ENCODE assay signal across 16 cellular contexts in genomic region chr12:7091171-7091570, GRCh38. TPM values are rescaled to one million over a fixed set of nuclear protein-coding genes. Genes with fewer than 3 reads are reported as not detected.
DNase-seq lines count a peak whose midpoint lies in the region; ATAC-seq and TF ChIP-seq lines count a peak whose summit lies in the region.
"Had no signal": no experiment of that assay in that cellular context is flagged by ENCODE, and none has a peak within 500 bp of the region (broad histone marks: within the 10 kb centered on the region; RNA-seq: fewer than 3 reads in every experiment).

No MANE protein-coding gene starts in this region.

- WGBS in gastroesophageal sphincter (ENCODE audit: low coverage in 1 of 2), 2 donors, result no CpG with 5 or more reads among the region's 7 CpGs
- 76% methylated on average over 7 of the region's 7 CpGs for WGBS in prostate gland

- H3K4me1 ChIP-seq in gastroesophageal sphincter (peaks cover 3 to 57% (median 19%) of the 10 kb centered on the region in 3 donors), prostate gland (replicated peaks) (no peaks in the 10 kb centered on the region)

- intact Hi-C loops in natural killer cell (cut with micrococcal nuclease), result loop anchor here (5.0 kb wide), 1 partner anchor 74 kb away; the partner anchor contains the start of gene LPCAT3
- intact Hi-C loops in prostate gland (cut with DNase I), result no loop called here

- H3K27ac ChIP-seq in gastroesophageal sphincter (peak overlapping the region; percentile 81 to 91 (median 85)), prostate gland (peak overlapping the region; percentile 66 to 77)
- H3K27ac ChIP-seq: SK-N-MC had no signal

- H3K4me3 Mint-ChIP-seq in natural killer cell treated with Interleukin-12 subunit alpha and Interleukin-12 subunit beta and Interleukin-15 and Interleukin-18, amount 100 ng/mL, for 72 hours, result peak overlapping the region; percentile 15
- no peak overlapping the region for H3K4me3 Mint-ChIP-seq in natural killer cell

- TF ChIP-seq POLR2A in gastroesophageal sphincter (IDR thresholded peaks at IDR 0.05) (no peak), prostate gland (IDR thresholded peaks at IDR 0.05) (no peak)

- TF ChIP-seq CTCF in natural killer cell (IDR thresholded peaks at IDR 0.05) (no peak), gastroesophageal sphincter (IDR thresholded peaks at IDR 0.05) (no peak), prostate gland (IDR thresholded peaks at IDR 0.05) (no peak)

- DNase-seq in natural killer cell treated with Interleukin-12 subunit alpha and Interleukin-12 subunit beta and Interleukin-15 and Interleukin-18, amount 100 ng/mL, for 72 hours (ENCODE audit: low spot score), result no peak
- DNase-seq in natural killer cell (no peak), prostate gland (ENCODE audit: low spot score) (no peak), UCSD-AML1 (lab: John Stamatoyannopoulos, UW; ENCODE audit: unreplicated experiment) (no peak)
- DNase-seq: activated CD4-positive, CD25-positive, alpha-beta regulatory T cell treated with anti-CD3 and anti-CD28 coated beads, Interleukin-2, amount 50 U/mL, for 72 hours; GDM1; NCI-H1436; NCI-H69; stimulated activated naive B cell treated with anti-CD40 and anti-IgM and Interleukin-4, amounts not matched to agents 10 μg/mL and 1 μg/mL and 100 μg/mL, for 72 hours had no signal

- no peaks in the 10 kb centered on the region for H3K27me3 Mint-ChIP-seq in natural killer cell treated with Interleukin-12 subunit alpha and Interleukin-12 subunit beta and Interleukin-15 and Interleukin-18, amount 100 ng/mL, for 72 hours
- H3K27me3 Mint-ChIP-seq in natural killer cell (ENCODE audit: low read depth in 2 of 2), result no peaks in the 10 kb centered on the region

- peak overlapping the region; percentile 59 to 63 for H3K4me3 ChIP-seq in gastroesophageal sphincter
- peak overlapping the region; percentile 21 to 32 for H3K4me3 ChIP-seq in prostate gland

- no peak overlapping the region for H3K27ac Mint-ChIP-seq in natural killer cell treated with Interleukin-12 subunit alpha and Interleukin-12 subunit beta and Interleukin-15 and Interleukin-18, amount 100 ng/mL, for 72 hours
- H3K27ac Mint-ChIP-seq in natural killer cell, result peak overlapping the region in 1 of 2 donors; percentile 79

- H3K9me3 Mint-ChIP-seq in natural killer cell treated with Interleukin-12 subunit alpha and Interleukin-12 subunit beta and Interleukin-15 and Interleukin-18, amount 100 ng/mL, for 72 hours, result no peaks in the 10 kb centered on the region
- H3K9me3 Mint-ChIP-seq in natural killer cell, result no peaks in the 10 kb centered on the region
- H3K9me3 Mint-ChIP-seq: stimulated activated naive B cell treated with anti-CD40 and anti-IgM and Interleukin-4, amounts not matched to agents 10 μg/mL and 1 μg/mL and 100 μg/mL, for 72 hours had no signal

- no peak for TF ChIP-seq EP300 in gastroesophageal sphincter (IDR thresholded peaks at IDR 0.05)

- H3K36me3 ChIP-seq in gastroesophageal sphincter, result peaks cover 0 to 40% of the 10 kb centered on the region in 2 donors
- peaks cover 0 to 7% of the 10 kb centered on the region in 2 donors for H3K36me3 ChIP-seq in prostate gland

- no peak for ATAC-seq in natural killer cell treated with Interleukin-12 subunit alpha and Interleukin-12 subunit beta and Interleukin-15 and Interleukin-18, amount 100 ng/mL, for 72 hours
- no peak for ATAC-seq in natural killer cell
- ATAC-seq in gastroesophageal sphincter, result no peak
- no peak for ATAC-seq in GM21825 (IDR thresholded peaks at IDR 0.05; ENCODE audit: unreplicated experiment)
- ATAC-seq in GM21528 (IDR thresholded peaks at IDR 0.05; ENCODE audit: low FRiP score, unreplicated experiment), result no peak
- no peak for ATAC-seq in GM18517 (IDR thresholded peaks at IDR 0.05; ENCODE audit: unreplicated experiment)
- ATAC-seq: stimulated activated naive B cell treated with anti-CD40 and anti-IgM and Interleukin-4, amounts not matched to agents 10 μg/mL and 1 μg/mL and 100 μg/mL, for 72 hours had no signal

- peaks cover 5% of the 10 kb centered on the region in 2 donors for H3K4me1 Mint-ChIP-seq in natural killer cell treated with Interleukin-12 subunit alpha and Interleukin-12 subunit beta and Interleukin-15 and Interleukin-18, amount 100 ng/mL, for 72 hours (ENCODE audit: low read depth in 2 of 2)
- peaks cover 0 to 22% of the 10 kb centered on the region in 2 donors for H3K4me1 Mint-ChIP-seq in natural killer cell

- H3K36me3 Mint-ChIP-seq in natural killer cell treated with Interleukin-12 subunit alpha and Interleukin-12 subunit beta and Interleukin-15 and Interleukin-18, amount 100 ng/mL, for 72 hours, result no peaks in the 10 kb centered on the region
- H3K36me3 Mint-ChIP-seq in natural killer cell, result no peaks in the 10 kb centered on the region
- H3K36me3 Mint-ChIP-seq: CD14-positive monocyte; stimulated activated naive B cell treated with anti-CD40 and anti-IgM and Interleukin-4, amounts not matched to agents 10 μg/mL and 1 μg/mL and 100 μg/mL, for 72 hours had no signal

- H3K27me3 ChIP-seq in gastroesophageal sphincter (no peaks in the 10 kb centered on the region), prostate gland (replicated peaks; ENCODE audit: insufficient read depth) (no peaks in the 10 kb centered on the region)

- H3K9me3 ChIP-seq in gastroesophageal sphincter (no peaks in the 10 kb centered on the region), prostate gland (no peaks in the 10 kb centered on the region)

RNA-seq across cellular contexts. Expression of gene C1R, which starts 1.1 kb away (rescaled TPM):
- total RNA-seq in natural killer cell treated with Interleukin-12 subunit alpha and Interleukin-12 subunit beta and Interleukin-15 and Interleukin-18, amount 100 ng/mL, for 72 hours, result 1 to 10 TPM; 1.6 to 1.7 TPM
- total RNA-seq in natural killer cell (1 to 10 TPM; 6.4 to 7.8 (median 6.6) TPM), gastroesophageal sphincter (100 to 1,000 TPM; 330 to 846 (median 620) TPM), prostate gland (100 to 1,000 TPM; 104 to 261 TPM)

RNA-seq across cellular contexts. Expression of gene C1RL, which starts 17.8 kb away (rescaled TPM):
- total RNA-seq in natural killer cell treated with Interleukin-12 subunit alpha and Interleukin-12 subunit beta and Interleukin-15 and Interleukin-18, amount 100 ng/mL, for 72 hours, result 10 to 100 TPM; 24.8 to 29.1 TPM
- total RNA-seq in natural killer cell, result 10 to 100 TPM; 29.1 to 35.5 (median 31.0) TPM
- 100 to 1,000 TPM in 2 of 4 donors, 10 to 100 TPM in 2; 85.9 to 181 (median 103) TPM for total RNA-seq in gastroesophageal sphincter
- total RNA-seq in prostate gland, result 10 to 100 TPM; 48.2 to 86.2 TPM

RNA-seq across cellular contexts. Expression of gene C1S, which starts 30.7 kb away (rescaled TPM):
- 1 to 10 TPM; 1.3 to 4.3 TPM for total RNA-seq in natural killer cell treated with Interleukin-12 subunit alpha and Interleukin-12 subunit beta and Interleukin-15 and Interleukin-18, amount 100 ng/mL, for 72 hours
- 1 to 10 TPM; 1.6 to 1.9 (median 1.9) TPM for total RNA-seq in natural killer cell
- total RNA-seq in gastroesophageal sphincter, result 100 to 1,000 TPM; 391 to 853 (median 638) TPM
- total RNA-seq in prostate gland, result 100 to 1,000 TPM in 1 of 2 donors, 10 to 100 TPM in 1; 52.7 to 176 TPM

RNA-seq across cellular contexts. Expression of gene RBP5, which starts 37.5 kb away (rescaled TPM):
- not detected for total RNA-seq in natural killer cell treated with Interleukin-12 subunit alpha and Interleukin-12 subunit beta and Interleukin-15 and Interleukin-18, amount 100 ng/mL, for 72 hours
- not detected for total RNA-seq in natural killer cell
- total RNA-seq in gastroesophageal sphincter, result 1 to 10 TPM in 1 of 4 donors, under 1 TPM in 1, not detected in 2; 0.58 to 1.1 TPM
- 1 to 10 TPM; 2.4 to 3.5 TPM for total RNA-seq in prostate gland
- total RNA-seq: mononuclear cell had no signal

RNA-seq across cellular contexts. Expression of gene CLSTN3, which starts 39.0 kb away (rescaled TPM):
- 10 to 100 TPM; 36.3 to 40.0 TPM for total RNA-seq in natural killer cell treated with Interleukin-12 subunit alpha and Interleukin-12 subunit beta and Interleukin-15 and Interleukin-18, amount 100 ng/mL, for 72 hours
- total RNA-seq in natural killer cell (10 to 100 TPM; 59.7 to 95.5 (median 61.0) TPM), gastroesophageal sphincter (10 to 100 TPM; 13.9 to 34.3 (median 17.4) TPM), prostate gland (10 to 100 TPM in 1 of 2 donors, 1 to 10 TPM in 1; 7.7 to 45.7 TPM)

Comparison
In these comparisons a context has a peak if more than half of its experiments do, and no peak if none do; other contexts are left out.
1. RNA of gene C1R, which starts 1.1 kb away (total RNA-seq): 330 to 846 TPM in gastroesophageal sphincter and 104 to 261 TPM in prostate gland; 6.4 to 7.8 TPM in natural killer cell and 1.6 to 1.7 TPM in natural killer cell treated with Interleukin-12 subunit alpha and Interleukin-12 subunit beta and Interleukin-15 and Interleukin-18, amount 100 ng/mL, for 72 hours; every median in the first group is over 10 times any median in the second.
2. RNA of gene C1S, which starts 30.7 kb away (total RNA-seq): 391 to 853 TPM in gastroesophageal sphincter and 52.7 to 176 TPM in prostate gland; 1.3 to 4.3 TPM in natural killer cell treated with Interleukin-12 subunit alpha and Interleukin-12 subunit beta and Interleukin-15 and Interleukin-18, amount 100 ng/mL, for 72 hours and 1.6 to 1.9 TPM in natural killer cell; every median in the first group is over 10 times any median in the second.